ENCODE assay signal across 8 cellular contexts in the genomic region with DNA sequence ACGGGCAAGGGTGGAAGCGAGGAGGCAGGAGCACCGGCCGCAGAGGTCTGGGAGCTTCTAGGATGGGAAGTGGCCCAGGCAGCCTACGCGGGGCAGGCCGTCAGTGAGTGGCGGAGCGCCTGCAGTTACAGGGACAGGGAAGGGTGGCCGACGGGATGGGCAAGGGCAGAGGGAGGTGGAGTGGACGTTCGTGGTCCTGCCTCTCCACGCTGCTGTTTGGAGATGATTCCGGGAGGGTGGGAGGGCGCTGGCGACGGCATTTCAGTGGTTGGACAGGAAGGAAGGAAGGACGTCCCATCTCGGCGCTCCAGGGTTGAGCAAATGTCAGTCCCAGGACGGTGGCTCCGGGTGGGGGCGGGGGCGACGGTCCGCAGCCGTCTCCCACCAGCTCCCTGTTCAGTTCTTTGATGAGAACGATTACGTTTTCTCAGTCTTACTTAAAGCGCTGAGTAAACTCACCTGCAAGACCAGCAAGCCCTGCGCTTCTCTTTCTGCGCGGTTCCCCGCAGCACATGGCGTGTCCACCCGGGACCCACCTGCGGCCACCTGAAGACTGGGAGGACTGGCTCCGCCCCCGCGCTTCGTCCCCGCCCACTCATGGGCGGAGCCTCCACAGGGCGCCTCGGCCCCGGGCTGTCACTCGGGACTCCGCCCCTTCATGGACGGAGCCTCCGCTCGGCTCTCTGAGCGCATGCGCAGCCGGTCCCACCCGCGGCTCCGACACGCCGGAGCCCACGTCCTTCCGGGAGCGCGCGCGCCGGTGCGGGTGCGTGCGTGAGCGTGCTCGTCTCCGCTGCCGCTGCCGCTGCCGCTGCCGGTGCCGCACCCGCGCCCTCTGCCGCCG. TPM values are rescaled to one million over a fixed set of nuclear protein-coding genes. Genes with fewer than 3 reads are reported as not detected.
DNase-seq lines count a peak whose midpoint lies in the region; TF ChIP-seq lines count a peak whose summit lies in the region.

DNAJC5 (plus strand) TSS at position 769 of the 844 bp plus-strand sequence. CDS start 33,220 bp downstream, outside the sequence.

- H3K4me2 ChIP-seq in MM.1S (ENCODE audit: low read depth, low read length) (peak within 1 kb of the TSS; percentile 99), neural cell (ENCODE audit: low read length) (peak within 1 kb of the TSS; percentile 93)

- H3K27ac Mint-ChIP-seq in stimulated activated naive CD8-positive, alpha-beta T cell treated with anti-CD3 and anti-CD28 coated beads, Interleukin-15, Interleukin-2, amounts not matched to agents 100 ng/mL and 50 ng/mL, for 24 hours: peak within 1 kb of the TSS; percentile 91

- H3K27me3 ChIP-seq in HAP-1 (ENCODE audit: low read depth): no peaks in the 10 kb centered on the region
- H3K27me3 ChIP-seq in MM.1S (replicated peaks; ENCODE audit: insufficient read depth, low read length): no peaks in the 10 kb centered on the region
- no peaks in the 10 kb centered on the region for H3K27me3 ChIP-seq in SJCRH30
- no peaks in the 10 kb centered on the region for H3K27me3 ChIP-seq in neural cell (ENCODE audit: insufficient read depth, low read depth, low read length)

- H3K36me3 ChIP-seq in ES-I3 (ENCODE audit: insufficient read depth, low read length): peaks cover 5% of the 10 kb centered on the region; the same call in 1 of the 2 replicates
- H3K36me3 ChIP-seq in HAP-1 (replicated peaks): peaks cover 17% of the 10 kb centered on the region
- H3K36me3 ChIP-seq in MM.1S (replicated peaks; ENCODE audit: insufficient read depth, low read length): no peaks in the 10 kb centered on the region
- peaks cover 10% of the 10 kb centered on the region for H3K36me3 ChIP-seq in SJCRH30
- H3K36me3 ChIP-seq in neural cell (ENCODE audit: insufficient read depth, low read length): no peaks in the 10 kb centered on the region

- no peak for TF ChIP-seq CTCF in MM.1S (IDR thresholded peaks at IDR 0.05; ENCODE audit: low read length)
- no peak for TF ChIP-seq CTCF in neural cell (IDR thresholded peaks at IDR 0.05; ENCODE audit: poor library complexity, severe bottlenecking)

- H3K27ac ChIP-seq in MM.1S (ENCODE audit: low read length) (peak within 1 kb of the TSS; percentile 73; the same call in 1 of the 2 replicates), SJCRH30 (peak within 1 kb of the TSS; percentile 55; the same call in 1 of the 2 replicates), neural cell (ENCODE audit: low read length) (peak within 1 kb of the TSS; percentile 39)

- H3F3A ChIP-seq in MM.1S (ENCODE audit: insufficient read depth, low read length) (peaks cover 18% of the 10 kb centered on the region), neural cell (ENCODE audit: insufficient read depth, low read length, poor library complexity, severe bottlenecking) (no peaks in the 10 kb centered on the region)

- H2AFZ ChIP-seq in MM.1S (ENCODE audit: low read length) (peak within 1 kb of the TSS; percentile 71; the same call in 1 of the 2 replicates), neural cell (ENCODE audit: low read depth, low read length) (peak within 1 kb of the TSS; percentile 65)

- in situ Hi-C loops in HAP-1 (cut with MboI; ENCODE audit: low sequenced_read_pairs): no loop called here

- no peak for TF ChIP-seq RAD21 in neural cell (conservative IDR thresholded peaks at IDR 0.05)

- H3K9me2 ChIP-seq in MM.1S (replicated peaks; ENCODE audit: insufficient read depth, low read length): no peaks in the 10 kb centered on the region
- no peaks in the 10 kb centered on the region for H3K9me2 ChIP-seq in neural cell (ENCODE audit: insufficient read depth, low read length)

- peak; percentile 73 for TF ChIP-seq EP300 in neural cell (conservative IDR thresholded peaks at IDR 0.05; ENCODE audit: poor library complexity, severe bottlenecking)

- H3K4me3 Mint-ChIP-seq in stimulated activated naive CD8-positive, alpha-beta T cell treated with anti-CD3 and anti-CD28 coated beads, Interleukin-15, Interleukin-2, amounts not matched to agents 100 ng/mL and 50 ng/mL, for 24 hours: peak within 1 kb of the TSS; percentile 92

- H3K9me3 ChIP-seq in ES-I3 (ENCODE audit: control insufficient read depth, insufficient read depth, low read length) (no peaks in the 10 kb centered on the region), HAP-1 (no peaks in the 10 kb centered on the region), MM.1S (replicated peaks; ENCODE audit: insufficient read depth, low read length) (no peaks in the 10 kb centered on the region), SJCRH30 (replicated peaks) (no peaks in the 10 kb centered on the region), neural cell (ENCODE audit: low read length) (no peaks in the 10 kb centered on the region)

- H4K20me1 ChIP-seq in MM.1S (ENCODE audit: insufficient read depth, low read length) (peaks cover 11% of the 10 kb centered on the region), neural cell (ENCODE audit: insufficient read depth) (peaks cover 19% of the 10 kb centered on the region)

- peaks cover 35% of the 10 kb centered on the region for H3K36me3 Mint-ChIP-seq in stimulated activated naive CD8-positive, alpha-beta T cell treated with anti-CD3 and anti-CD28 coated beads, Interleukin-15, Interleukin-2, amounts not matched to agents 100 ng/mL and 50 ng/mL, for 24 hours (ENCODE audit: low read depth)

- peaks cover 44% of the 10 kb centered on the region for H3K4me1 Mint-ChIP-seq in stimulated activated naive CD8-positive, alpha-beta T cell treated with anti-CD3 and anti-CD28 coated beads, Interleukin-15, Interleukin-2, amounts not matched to agents 100 ng/mL and 50 ng/mL, for 24 hours (ENCODE audit: low read depth)

- H3K4me3 ChIP-seq in HAP-1 (peak within 1 kb of the TSS; percentile 58), MM.1S (ENCODE audit: low read length) (peak within 1 kb of the TSS; percentile 76), SJCRH30 (peak within 1 kb of the TSS; percentile 58), neural cell (ENCODE audit: low read length) (peak within 1 kb of the TSS; percentile 88)

- H3K9ac ChIP-seq in ES-I3 (ENCODE audit: low read depth, low read length): peak within 1 kb of the TSS; percentile 68
- peak within 1 kb of the TSS; percentile 70 for H3K9ac ChIP-seq in MM.1S (ENCODE audit: low read length)
- peak within 1 kb of the TSS; percentile 73 for H3K9ac ChIP-seq in neural cell (ENCODE audit: low read length)

- peaks cover 39% of the 10 kb centered on the region for H3K79me2 ChIP-seq in MM.1S (ENCODE audit: low read length)
- H3K79me2 ChIP-seq in neural cell (replicated peaks; ENCODE audit: insufficient read depth, low read length): peaks cover 36% of the 10 kb centered on the region

- no peaks in the 10 kb centered on the region for H3K9me3 Mint-ChIP-seq in stimulated activated naive CD8-positive, alpha-beta T cell treated with anti-CD3 and anti-CD28 coated beads, Interleukin-15, Interleukin-2, amounts not matched to agents 100 ng/mL and 50 ng/mL, for 24 hours

- peaks cover 4% of the 10 kb centered on the region; the same call in 1 of the 2 replicates for H3K4me1 ChIP-seq in ES-I3 (ENCODE audit: insufficient read depth, low read length)
- H3K4me1 ChIP-seq in HAP-1: no peaks in the 10 kb centered on the region
- peaks cover 7% of the 10 kb centered on the region for H3K4me1 ChIP-seq in MM.1S (ENCODE audit: low read length)
- H3K4me1 ChIP-seq in SJCRH30: peaks cover 7% of the 10 kb centered on the region

- DNase-seq in HAP-1 (ENCODE audit: low spot score in 2 of 2) (peak; percentile 81 to 95), MM.1S (peak; percentile 96), SJCRH30 (peak; percentile 97 to 99), activated gamma-delta T cell treated with Interleukin-2 at 50 U/mL for 16 hours (peak; percentile 96), fibroblast of the conjunctiva (ENCODE audit: low read depth) (peak; percentile 88)

- no peaks in the 10 kb centered on the region for H3K27me3 Mint-ChIP-seq in stimulated activated naive CD8-positive, alpha-beta T cell treated with anti-CD3 and anti-CD28 coated beads, Interleukin-15, Interleukin-2, amounts not matched to agents 100 ng/mL and 50 ng/mL, for 24 hours

TF ChIP-seq in neural cell, 6 proteins besides CTCF, POLR2A, EP300 and RAD21:
- TF ChIP-seq POLR2AphosphoS5 (IDR thresholded peaks at IDR 0.05) (peak; percentile 73), TAF1 (IDR thresholded peaks at IDR 0.05; ENCODE audit: low read depth) (peak; percentile 51), MXI1 (conservative IDR thresholded peaks at IDR 0.05; ENCODE audit: poor library complexity, severe bottlenecking) (peak; percentile 93), SMC3 (conservative IDR thresholded peaks at IDR 0.05; ENCODE audit: poor library complexity) (peak; percentile 29), EZH2 (IDR thresholded peaks at IDR 0.05; ENCODE audit: borderline replicate concordance, insufficient read depth, low read length, poor library complexity, severe bottlenecking) (no peak)
- TF ChIP-seq, protein P1, sequence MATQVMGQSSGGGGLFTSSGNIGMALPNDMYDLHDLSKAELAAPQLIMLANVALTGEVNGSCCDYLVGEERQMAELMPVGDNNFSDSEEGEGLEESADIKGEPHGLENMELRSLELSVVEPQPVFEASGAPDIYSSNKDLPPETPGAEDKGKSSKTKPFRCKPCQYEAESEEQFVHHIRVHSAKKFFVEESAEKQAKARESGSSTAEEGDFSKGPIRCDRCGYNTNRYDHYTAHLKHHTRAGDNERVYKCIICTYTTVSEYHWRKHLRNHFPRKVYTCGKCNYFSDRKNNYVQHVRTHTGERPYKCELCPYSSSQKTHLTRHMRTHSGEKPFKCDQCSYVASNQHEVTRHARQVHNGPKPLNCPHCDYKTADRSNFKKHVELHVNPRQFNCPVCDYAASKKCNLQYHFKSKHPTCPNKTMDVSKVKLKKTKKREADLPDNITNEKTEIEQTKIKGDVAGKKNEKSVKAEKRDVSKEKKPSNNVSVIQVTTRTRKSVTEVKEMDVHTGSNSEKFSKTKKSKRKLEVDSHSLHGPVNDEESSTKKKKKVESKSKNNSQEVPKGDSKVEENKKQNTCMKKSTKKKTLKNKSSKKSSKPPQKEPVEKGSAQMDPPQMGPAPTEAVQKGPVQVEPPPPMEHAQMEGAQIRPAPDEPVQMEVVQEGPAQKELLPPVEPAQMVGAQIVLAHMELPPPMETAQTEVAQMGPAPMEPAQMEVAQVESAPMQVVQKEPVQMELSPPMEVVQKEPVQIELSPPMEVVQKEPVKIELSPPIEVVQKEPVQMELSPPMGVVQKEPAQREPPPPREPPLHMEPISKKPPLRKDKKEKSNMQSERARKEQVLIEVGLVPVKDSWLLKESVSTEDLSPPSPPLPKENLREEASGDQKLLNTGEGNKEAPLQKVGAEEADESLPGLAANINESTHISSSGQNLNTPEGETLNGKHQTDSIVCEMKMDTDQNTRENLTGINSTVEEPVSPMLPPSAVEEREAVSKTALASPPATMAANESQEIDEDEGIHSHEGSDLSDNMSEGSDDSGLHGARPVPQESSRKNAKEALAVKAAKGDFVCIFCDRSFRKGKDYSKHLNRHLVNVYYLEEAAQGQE (IDR thresholded peaks at IDR 0.05; ENCODE audit: borderline replicate concordance): no peak

RNA-seq across cellular contexts. Expression of gene DNAJC5, which starts in this region (rescaled TPM):
- total RNA-seq in SJCRH30 (2014; rRNA removed; shearing (Covaris generic)): 79.6 and 81.1 TPM in 2 replicates
- polyA plus RNA-seq in neural cell: 82.8 and 96.7 TPM in 2 replicates
- polyA minus RNA-seq in neural cell: 132 and 140 TPM in 2 replicates

Comparison
In these comparisons a context has a peak if more than half of its experiments do, and no peak if none do; other contexts are left out.
1. Peak in every context shown above with its lines: DNase-seq, H3K4me3 ChIP-seq and H3K27ac ChIP-seq.